9 cellular contexts compared by ENCODE assay signal in genomic region chr15:80615783-80616391, GRCh38.
A peak's percentile ranks its signal among the peaks of the same experiment; 100 is the strongest.
DNase-seq lines count a peak whose midpoint lies in the region; ATAC-seq and TF ChIP-seq lines count a peak whose summit lies in the region.
"Had no signal": no experiment of that assay in that cellular context is flagged by ENCODE, and none has a peak within 500 bp of the region (broad histone marks: within the 10 kb centered on the region; RNA-seq: fewer than 3 reads in every experiment).

No MANE protein-coding gene starts in this region.

- H2AFZ ChIP-seq in fibroblast of lung (ENCODE audit: low read length) = peak overlapping the region; percentile 25

- H3K4me3 ChIP-seq in HAP-1 (no peak overlapping the region), fibroblast of lung (replicated peaks in 1 of 4; ENCODE audit: control extremely low read depth in 1 of 4, insufficient read depth in 1 of 4, low read depth in 3 of 4, low read length in 4 of 4) (no peak overlapping the region)

- H3K9me3 Mint-ChIP-seq in nephron progenitor cell = peaks cover 6% of the 10 kb centered on the region

- no peaks in the 10 kb centered on the region for H3K79me2 ChIP-seq in fibroblast of lung (ENCODE audit: control insufficient read depth, insufficient read depth, low read length)

- H3K27me3 Mint-ChIP-seq in nephron progenitor cell (ENCODE audit: low read depth, poor library complexity) = peaks cover 16% of the 10 kb centered on the region

- H3K4me1 ChIP-seq in HAP-1 (peaks cover 11% of the 10 kb centered on the region), fibroblast of lung (ENCODE audit: control insufficient read depth, extremely low read depth, insufficient read depth, low read length) (peaks cover 8% of the 10 kb centered on the region)

- H4K20me1 ChIP-seq in fibroblast of lung (ENCODE audit: control insufficient read depth, extremely low read depth, insufficient read depth, low read length) = no peaks in the 10 kb centered on the region

- H3K27ac Mint-ChIP-seq in nephron progenitor cell = no peak overlapping the region

- no peak for ATAC-seq in HG03139 (IDR thresholded peaks at IDR 0.05; ENCODE audit: unreplicated experiment)
- ATAC-seq in GM21423 (IDR thresholded peaks at IDR 0.05; ENCODE audit: unreplicated experiment) = no peak

- no peak overlapping the region for H3K27ac ChIP-seq in fibroblast of lung (ENCODE audit: insufficient read depth, low read length)

- H3K27me3 ChIP-seq in HAP-1 (ENCODE audit: low read depth) = peaks cover 6% of the 10 kb centered on the region; the same call in 1 of the 2 replicates
- no peaks in the 10 kb centered on the region for H3K27me3 ChIP-seq in fibroblast of lung (ENCODE audit: control insufficient read depth, insufficient read depth, low read length)

- in situ Hi-C loops in HAP-1 (cut with MboI; ENCODE audit: low sequenced_read_pairs) = no loop called here

- peaks cover 54% of the 10 kb centered on the region for H3K4me1 Mint-ChIP-seq in nephron progenitor cell

- TF ChIP-seq CTCF in fibroblast of lung (conservative IDR thresholded peaks at IDR 0.05 in 1 of 2, IDR thresholded peaks at IDR 0.05 in 1 of 2; ENCODE audit: low read depth in 1 of 2, low read length in 2 of 2) (no peak), nephron progenitor cell (IDR thresholded peaks at IDR 0.05) (no peak)

- no peak overlapping the region for H3K9ac ChIP-seq in fibroblast of lung (ENCODE audit: insufficient read depth, low read length)

- H3K4me3 Mint-ChIP-seq in nephron progenitor cell = no peak overlapping the region

- 0 out of 2 replicates have a peak, but pooled peaks cover 2% of the 10 kb centered on the region for H3K9me3 ChIP-seq in HAP-1
- H3K9me3 ChIP-seq in fibroblast of lung (ENCODE audit: control insufficient read depth, insufficient read depth, low read depth, low read length) = no peaks in the 10 kb centered on the region

- DNase-seq in HAP-1 (ENCODE audit: low spot score in 2 of 2) = peak; percentile 63 to 87
- peak; percentile 64 for DNase-seq in NCI-H82 (lab: John Stamatoyannopoulos, UW)
- peak; percentile 54 to 81 for DNase-seq in fibroblast of lung (ENCODE audit: low read depth in 2 of 2)
- peak; percentile 67 for DNase-seq in renal cortical epithelial cell (ENCODE audit: low read depth)
- DNase-seq in activated CD4-positive, alpha-beta T cell treated with anti-CD3 and anti-CD28 coated beads, Interleukin-2, amount 50 U/mL, for 48 hours = no peak
- DNase-seq in nephron progenitor cell = no peak
- DNase-seq: SW 1271 had no signal

- no peaks in the 10 kb centered on the region for H3K36me3 Mint-ChIP-seq in nephron progenitor cell (ENCODE audit: low read depth)

- H3K36me3 ChIP-seq in HAP-1 (replicated peaks) = no peaks in the 10 kb centered on the region
- no peaks in the 10 kb centered on the region for H3K36me3 ChIP-seq in fibroblast of lung (ENCODE audit: control insufficient read depth, insufficient read depth, low read length)

- H3K4me2 ChIP-seq in fibroblast of lung (ENCODE audit: extremely low read depth, insufficient read depth, low read length) = peak overlapping the region; percentile 3

Comparison
In these comparisons a context has a peak if more than half of its experiments do, and no peak if none do; other contexts are left out.
1. DNase-seq: peak in HAP-1 (2 of 2), NCI-H82 (single experiment), fibroblast of lung (2 of 2) and renal cortical epithelial cell (single experiment); none in activated CD4-positive, alpha-beta T cell treated with anti-CD3 and anti-CD28 coated beads, Interleukin-2, amount 50 U/mL, for 48 hours (0 of 2) and nephron progenitor cell (single experiment).